ENCODE assay signal across 31 cellular contexts in the genomic region with DNA sequence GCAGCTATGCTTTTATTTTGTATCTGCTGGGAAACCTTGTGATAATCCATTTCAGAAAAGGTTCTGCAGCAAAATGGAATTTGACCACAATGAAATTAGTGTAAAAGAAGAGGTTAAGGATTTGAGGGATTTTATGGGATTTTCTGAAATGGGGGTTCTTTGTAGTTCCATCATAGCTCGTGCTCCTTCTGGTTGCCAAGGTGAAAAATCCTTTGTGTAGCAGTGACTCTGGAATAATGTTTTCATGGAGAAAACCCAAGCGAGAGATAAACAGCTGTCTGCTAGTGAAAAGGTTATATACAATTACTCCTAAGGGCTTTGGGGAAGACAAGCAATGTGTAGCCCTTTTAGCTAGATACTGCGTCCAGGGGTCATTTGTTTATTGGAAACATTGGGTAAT.
"Had no signal": no experiment of that assay in that cellular context is flagged by ENCODE, and none has a peak within 500 bp of the region (broad histone marks: within the 10 kb centered on the region; RNA-seq: fewer than 3 reads in every experiment).

No MANE protein-coding gene starts in this region.

- H3K4me3 ChIP-seq: adrenal gland, body of pancreas, breast epithelium had no signal

- H3K9me3 ChIP-seq: adrenal gland, body of pancreas, breast epithelium had no signal

- DNase-seq: activated B cell treated with CpG ODN at 0.5 μM for 24 hours; activated CD4-positive, alpha-beta memory T cell treated with anti-CD3 and anti-CD28 coated beads for 36 hours; activated CD4-positive, alpha-beta T cell treated with anti-CD3 and anti-CD28 coated beads for 4 hours; activated CD4-positive, alpha-beta T cell treated with anti-CD3 and anti-CD28 coated beads, Interleukin-2, amount 10 ng/mL, durations not matched to agents 24 days and 14 days; activated CD4-positive, alpha-beta T cell treated with anti-CD3 and anti-CD28 coated beads, Interleukin-2, amount 50 U/mL, for 1 hour; activated CD4-positive, alpha-beta T cell treated with anti-CD3 and anti-CD28 coated beads, Interleukin-2, amount 50 U/mL, for 4 hours; activated CD4-positive, CD25-positive, alpha-beta regulatory T cell treated with anti-CD3 and anti-CD28 coated beads, Interleukin-2, amount 50 U/mL, for 72 hours; activated CD8-positive, alpha-beta memory T cell treated with anti-CD3 and anti-CD28 coated beads, Interleukin-2, amount 50 U/mL, for 4 hours; activated CD8-positive, alpha-beta T cell treated with anti-CD3 and anti-CD28 coated beads for 36 hours; activated effector memory CD4-positive, alpha-beta T cell treated with anti-CD3 and anti-CD28 coated beads, Interleukin-2, amount 50 U/mL, for 16 hours; activated gamma-delta T cell treated with Interleukin-2 at 50 U/mL for 16 hours; activated naive CD4-positive, alpha-beta T cell; activated naive CD4-positive, alpha-beta T cell treated with anti-CD3 and anti-CD28 coated beads for 36 hours; activated naive CD4-positive, alpha-beta T cell treated with anti-CD3 and anti-CD28 coated beads, Interleukin-2, amount 50 U/mL, for 16 hours; activated naive CD8-positive, alpha-beta T cell treated with anti-CD3 and anti-CD28 coated beads for 36 hours; activated T-cell treated with anti-CD3 and anti-CD28 coated beads for 4 hours; activated T-cell treated with anti-CD3 and anti-CD28 coated beads, Interleukin-2, amount 50 U/mL, for 1 hour; activated T-cell treated with anti-CD3 and anti-CD28 coated beads, Interleukin-2, amount 50 U/mL, for 4 hours; activated T-cell treated with anti-CD3 and anti-CD28 coated beads, Interleukin-2, amount 50 U/mL, for 72 hours; adrenal gland; amniotic stem cell; aorta; body of pancreas; brain microvascular endothelial cell; central memory CD4-positive, alpha-beta T cell; T-helper 2 cell; T-helper 9 cell had no signal

- ATAC-seq: activated CD8-positive, alpha-beta T cell treated with anti-CD3 and anti-CD28 coated beads for 36 hours; activated naive CD4-positive, alpha-beta T cell treated with anti-CD3 and anti-CD28 coated beads, Interleukin-2, amount 50 U/mL, for 72 hours; activated T-cell treated with anti-CD3 and anti-CD28 coated beads, Interleukin-2, amount 50 U/mL, for 4 hours; activated T-cell treated with anti-CD3 and anti-CD28 coated beads, Interleukin-2, amount 50 U/mL, for 72 hours; activated T-helper 17 cell treated with anti-CD3 and anti-CD28 coated beads, Interleukin-2, amount 50 U/mL, for 72 hours; body of pancreas had no signal

- H3K4me1 ChIP-seq: adrenal gland, body of pancreas, breast epithelium had no signal

- H3K27me3 ChIP-seq: adrenal gland, body of pancreas, brain microvascular endothelial cell, breast epithelium had no signal

- H3K27ac ChIP-seq: adrenal gland, body of pancreas, brain microvascular endothelial cell, breast epithelium, VCaP had no signal

- H3K36me3 ChIP-seq: adrenal gland, brain microvascular endothelial cell, breast epithelium had no signal
